7 cellular contexts compared by ENCODE assay signal in the genomic region with DNA sequence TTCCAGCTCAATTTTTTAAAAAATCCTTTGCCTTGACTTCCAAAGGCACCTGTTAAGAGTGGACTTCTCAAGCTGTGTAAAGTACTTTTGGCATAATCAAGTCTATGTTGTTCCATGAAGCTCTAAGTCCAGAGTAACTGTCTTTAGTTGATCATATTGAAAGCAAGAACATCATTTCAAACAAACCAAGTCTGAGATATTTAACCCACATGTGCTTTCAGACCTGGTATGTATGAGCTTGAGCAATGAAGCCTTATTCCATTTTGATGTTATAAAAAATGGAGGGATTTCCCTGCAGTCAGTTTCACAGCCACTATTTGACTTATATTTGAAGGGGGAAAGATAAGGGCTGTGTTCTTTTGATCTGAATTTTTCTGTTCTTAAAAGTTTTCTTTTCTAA. TPM values are rescaled to one million over a fixed set of nuclear protein-coding genes. Genes with fewer than 3 reads are reported as not detected.
"Had no signal": no experiment of that assay in that cellular context is flagged by ENCODE, and none has a peak within 500 bp of the region (broad histone marks: within the 10 kb centered on the region; RNA-seq: fewer than 3 reads in every experiment).

No MANE protein-coding gene starts in this region.

- H3K27ac Mint-ChIP-seq: H9 had no signal

- H3K4me3 Mint-ChIP-seq: GM23338, H9 had no signal

- FAIRE-seq: H1, HTR-8/SVneo had no signal

- H3K4me2 ChIP-seq: GM23338 had no signal

- ATAC-seq: GM23338 had no signal

- H3K4me3 ChIP-seq: GM23338 had no signal

- H3K9me3 Mint-ChIP-seq: GM23338 had no signal

- H2AFZ ChIP-seq: GM23338 had no signal

- DNase-seq: H9, HCEC 1CT, IMR-90 had no signal

- H3K4me1 Mint-ChIP-seq: H9 had no signal

RNA-seq across cellular contexts. Expression of a gene that starts 32.6 kb away (rescaled TPM):
- total RNA-seq: GM23338, H1, H9, HT-29, IMR-90 had no signal
- polyA plus RNA-seq: GM23338, H1, IMR-90 had no signal
